8 cellular contexts compared by ENCODE assay signal in the genomic region with DNA sequence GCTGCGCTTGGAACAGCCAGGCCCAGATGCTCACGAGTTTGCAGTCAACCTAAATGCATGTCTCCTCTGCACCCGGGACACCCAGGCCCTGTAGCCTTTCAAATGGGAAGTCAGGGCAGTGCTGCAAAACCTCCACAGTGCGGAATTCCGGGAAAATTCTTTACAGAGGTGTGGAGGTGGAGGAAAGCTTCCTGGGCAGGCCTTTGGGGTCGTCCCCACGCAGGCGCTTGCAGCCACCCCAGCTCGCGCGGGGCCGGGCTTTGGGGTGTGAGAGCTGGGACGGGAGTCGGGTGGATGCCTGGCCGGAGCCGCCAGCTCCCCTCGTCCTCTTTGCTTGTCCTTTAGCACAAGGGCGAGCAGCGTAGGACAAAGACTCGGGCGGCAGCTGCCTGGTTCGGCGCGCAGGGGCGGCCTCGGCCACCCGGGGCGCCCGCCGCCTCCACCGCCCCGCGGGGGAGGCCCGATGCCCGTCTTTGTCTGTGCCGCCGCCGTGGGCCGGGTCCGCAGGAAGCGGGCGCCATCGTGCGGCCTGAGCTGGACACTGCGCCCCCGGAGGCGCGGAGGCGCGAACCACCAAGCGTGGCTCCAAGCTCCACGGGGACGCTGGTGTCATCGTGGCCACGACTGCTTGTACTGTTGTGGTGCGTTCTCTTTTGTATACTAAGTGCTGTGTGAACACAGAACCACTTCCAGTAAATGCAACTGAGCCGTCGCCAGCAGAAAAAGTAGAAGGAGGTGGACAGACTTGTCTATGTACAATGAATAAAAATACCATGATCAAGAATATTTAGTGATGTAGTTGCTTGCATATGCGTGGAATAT. TPM values are rescaled to one million over a fixed set of nuclear protein-coding genes. Genes with fewer than 3 reads are reported as not detected.
DNase-seq lines count a peak whose midpoint lies in the region; ATAC-seq and TF ChIP-seq lines count a peak whose summit lies in the region.

No MANE protein-coding gene starts in this region.

- H3K4me3 ChIP-seq in Caco-2 (ENCODE audit: low read depth, low read length) (peak overlapping the region; percentile 21), Panc1 (ENCODE audit: low read depth in 2 of 2, low read length in 2 of 2) (peak overlapping the region; percentile 26 to 37), gastroesophageal sphincter (peak overlapping the region in 1 of 2 donors; percentile 48), testis (peak overlapping the region; percentile 41 to 51)

- H3K9me3 Mint-ChIP-seq in Caco-2 (ENCODE audit: unreplicated experiment), result no peaks in the 10 kb centered on the region

- no peaks in the 10 kb centered on the region for H3K36me3 ChIP-seq in Caco-2 (ENCODE audit: control insufficient read depth, insufficient read depth, low read length)
- no peaks in the 10 kb centered on the region for H3K36me3 ChIP-seq in Panc1 (ENCODE audit: control insufficient read depth, insufficient read depth, low read length)
- H3K36me3 ChIP-seq in gastroesophageal sphincter, result no peaks in the 10 kb centered on the region
- no peaks in the 10 kb centered on the region for H3K36me3 ChIP-seq in testis (ENCODE audit: low read depth, missing control alignments)

- CTCF ChIA-PET in Caco-2 (lab: Charles Lee) (interaction anchor here (0.6 to 3.0 kb wide), 13 partner anchors 12 to 1613 kb away, joined by 3 to 50 read pairs (median 5); no protein-coding TSS in a partner anchor), Panc1 (lab: Charles Lee) (interaction anchor here (0.6 to 0.9 kb wide), 6 partner anchors 11 to 1556 kb away, joined by 3 to 6 read pairs (median 4); no protein-coding TSS in a partner anchor)

- peaks cover 6% of the 10 kb centered on the region for H3K4me1 Mint-ChIP-seq in Caco-2 (ENCODE audit: low read depth, unreplicated experiment)

- no peak overlapping the region for H3K27ac ChIP-seq in Panc1 (ENCODE audit: low read length)
- H3K27ac ChIP-seq in gastroesophageal sphincter, result no peak overlapping the region
- no peak overlapping the region for H3K27ac ChIP-seq in testis

- ATAC-seq in GM19452 (IDR thresholded peaks at IDR 0.05; ENCODE audit: unreplicated experiment) (peak; percentile 96), HG03565 (IDR thresholded peaks at IDR 0.05; ENCODE audit: unreplicated experiment) (peak; percentile 93), Panc1 (peak; percentile 95), gastroesophageal sphincter (peak; percentile 80)

- no peak for TF ChIP-seq EP300 in gastroesophageal sphincter (IDR thresholded peaks at IDR 0.05)

- H3K4me3 Mint-ChIP-seq in Caco-2 (ENCODE audit: unreplicated experiment), result peak overlapping the region; percentile 65

- TF ChIP-seq CTCF in Caco-2 (IDR thresholded peaks at IDR 0.05; ENCODE audit: insufficient read depth in 1 of 2, low read depth in 1 of 2, low read length in 1 of 2, severe bottlenecking in 1 of 2, unreplicated experiment in 1 of 2) (peak; percentile 93 to 97), Panc1 (IDR thresholded peaks at IDR 0.05) (peak; percentile 98), gastroesophageal sphincter (IDR thresholded peaks at IDR 0.05) (peak; percentile 79 to 97 (median 90)), testis (IDR thresholded peaks at IDR 0.05) (peak; percentile 47 to 91 (median 80))

- TF ChIP-seq POLR2A in gastroesophageal sphincter (IDR thresholded peaks at IDR 0.05) (no peak), testis (IDR thresholded peaks at IDR 0.05) (no peak)

- in situ Hi-C loops in Panc1 (cut with HindIII; ENCODE audit: low pct_unique_long_range_greater_than_20kb, low sequenced_read_pairs), result no loop called here

- H3K27me3 ChIP-seq in Caco-2 (replicated peaks; ENCODE audit: control insufficient read depth, insufficient read depth, low read length) (no peaks in the 10 kb centered on the region; the same call in 1 of the 2 replicates), Panc1 (ENCODE audit: control insufficient read depth, insufficient read depth, low read length) (peaks cover 37% of the 10 kb centered on the region), gastroesophageal sphincter (peaks cover 55% of the 10 kb centered on the region), testis (no peaks in the 10 kb centered on the region)

- H3K36me3 Mint-ChIP-seq in Caco-2 (ENCODE audit: insufficient read depth, unreplicated experiment), result no peaks in the 10 kb centered on the region

- no peaks in the 10 kb centered on the region for H3K9me3 ChIP-seq in Caco-2
- no peaks in the 10 kb centered on the region for H3K9me3 ChIP-seq in Panc1 (ENCODE audit: control insufficient read depth, insufficient read depth, low read depth, low read length)
- no peaks in the 10 kb centered on the region for H3K9me3 ChIP-seq in gastroesophageal sphincter
- no peaks in the 10 kb centered on the region for H3K9me3 ChIP-seq in testis

- POLR2A ChIA-PET in Caco-2 (lab: Charles Lee), result no interaction called here
- POLR2A ChIA-PET in Panc1 (lab: Charles Lee), result no interaction called here

- intact Hi-C loops in Caco-2 (cut with micrococcal nuclease; ENCODE audit: unreplicated experiment), result loop anchor here (1.0 to 5.0 kb wide), 2 partner anchors 21 to 1279 kb away; no protein-coding TSS in a partner anchor
- intact Hi-C loops in Panc1 (cut with micrococcal nuclease; ENCODE audit: unreplicated experiment), result no loop called here
- intact Hi-C loops in testis (cut with DNase I; ENCODE audit: low total_unique reads), result no loop called here

- DNase-seq in Caco-2, result peak; percentile 51 to 86
- no peak for DNase-seq in Panc1 (ENCODE audit: low read depth, low spot score)
- DNase-seq in activated effector memory CD4-positive, alpha-beta T cell treated with anti-CD3 and anti-CD28 coated beads, Interleukin-2, amount 50 U/mL, for 16 hours, result peak; percentile 83
- peak in 51 of 56 donors; percentile 7 to 81 (median 52) for DNase-seq in nucleus accumbens (lab: John Stamatoyannopoulos, UW)
- peak; percentile 79 for DNase-seq in testis

- no peak overlapping the region for H3K27ac Mint-ChIP-seq in Caco-2 (ENCODE audit: unreplicated experiment)

- WGBS in gastroesophageal sphincter (ENCODE audit: low coverage in 1 of 2), 2 donors, result 13 to 22% methylated on average over 4 to 6 of the region's 59 CpGs
- 2 to 5% methylated on average over 19 to 54 of the region's 59 CpGs for WGBS in testis, 2 donors

- H3K4me1 ChIP-seq in Caco-2, result no peaks in the 10 kb centered on the region
- H3K4me1 ChIP-seq in Panc1 (ENCODE audit: control insufficient read depth, insufficient read depth, low read length), result no peaks in the 10 kb centered on the region
- H3K4me1 ChIP-seq in gastroesophageal sphincter, result peaks cover 0 to 11% (median 0%) of the 10 kb centered on the region in 3 donors
- no peaks in the 10 kb centered on the region for H3K4me1 ChIP-seq in testis

- peaks cover 27% of the 10 kb centered on the region for H3K27me3 Mint-ChIP-seq in Caco-2 (ENCODE audit: insufficient read depth, unreplicated experiment)

- BruUV-seq in Caco-2 (replicated peaks; lab: Mats Ljungman, UMichigan), result no TSS peak
- no TSS peak for BruUV-seq in Panc1 (replicated peaks; lab: Mats Ljungman, UMichigan)

RNA-seq across cellular contexts. Expression of gene BCL11A, which starts 28.2 kb away (rescaled TPM):
- 0.21 and 0.29 TPM in 2 replicates for total RNA-seq in Caco-2 (2022)
- total RNA-seq in Panc1 (2021; ENCODE audit: unreplicated experiment), result 0.33 TPM
- polyA plus RNA-seq in Panc1 (2012; ENCODE audit: insufficient read length), result not detected
- total RNA-seq in gastroesophageal sphincter, result 10 to 100 TPM in 1 of 4 donors, 1 to 10 TPM in 3; 3.6 to 10.6 (median 8.1) TPM
- 10 to 100 TPM in 1 of 2 donors, 1 to 10 TPM in 1; 4.1 to 11.6 TPM for total RNA-seq in testis
- 5.1 TPM for polyA plus RNA-seq in testis (ENCODE audit: insufficient read depth, low read depth, low replicate concordance)
